8 cellular contexts compared by ENCODE assay signal in the genomic region with DNA sequence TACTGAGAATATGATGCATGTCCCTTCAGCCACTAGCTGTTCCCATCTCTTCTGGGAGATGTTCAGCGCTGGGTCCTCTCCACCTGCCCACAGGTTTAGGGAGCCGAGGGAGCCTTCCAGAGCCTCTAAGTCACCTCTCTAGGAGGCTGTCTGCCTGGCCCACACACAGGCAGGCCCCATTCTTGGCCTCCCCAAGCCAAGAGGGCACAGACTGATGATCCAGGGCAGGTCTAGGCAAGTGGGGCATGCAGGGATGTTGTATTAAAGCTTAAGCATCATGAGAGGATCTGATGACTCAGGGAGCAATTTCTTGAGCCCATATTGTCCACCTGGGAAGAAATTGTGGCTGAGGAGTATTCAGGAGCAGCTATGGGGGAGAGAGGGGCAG. TPM values are rescaled to one million over a fixed set of nuclear protein-coding genes. Genes with fewer than 3 reads are reported as not detected.
DNase-seq lines count a peak whose midpoint lies in the region; TF ChIP-seq lines count a peak whose summit lies in the region.

No MANE protein-coding gene starts in this region.

- H2BK15ac ChIP-seq in neuronal stem cell (ENCODE audit: low read length): no peak overlapping the region

- no peak for TF ChIP-seq CTCF in HFFc6 (IDR thresholded peaks at IDR 0.05)

- no peak overlapping the region for H3K27ac ChIP-seq in CD8-positive, alpha-beta memory T cell (ENCODE audit: low read depth, low read length)
- H3K27ac ChIP-seq in neuronal stem cell (replicated peaks; ENCODE audit: low read length): no peak overlapping the region

- H3K79me1 ChIP-seq in neuronal stem cell (ENCODE audit: low read depth, low read length): no peaks in the 10 kb centered on the region

- no peak overlapping the region for H3K23ac ChIP-seq in neuronal stem cell (ENCODE audit: low read depth, low read length, poor library complexity)

- no peak overlapping the region for H2AK5ac ChIP-seq in neuronal stem cell (ENCODE audit: low read depth, low read length)

- CTCF ChIA-PET in CD8-positive, alpha-beta memory T cell (lab: Charles Lee): interaction anchor here (0.7 to 4.4 kb wide), 68 partner anchors 8 to 467 kb away, joined by 3 to 160 read pairs (median 5); a partner anchor contains a TSS

- H3K14ac ChIP-seq in neuronal stem cell (ENCODE audit: low read length): peak overlapping the region; percentile 66

- H3K36me3 Mint-ChIP-seq in CD8-positive, alpha-beta memory T cell: peaks cover 0 to 3% (median 2%) of the 10 kb centered on the region in 3 donors
- H3K36me3 Mint-ChIP-seq in HFFc6 (ENCODE audit: low read depth): no peaks in the 10 kb centered on the region
- H3K36me3 Mint-ChIP-seq in activated naive CD8-positive, alpha-beta T cell treated with anti-CD3 and anti-CD28 coated beads for 36 hours: peaks cover 9% of the 10 kb centered on the region

- no peaks in the 10 kb centered on the region for H3K9me3 Mint-ChIP-seq in CD8-positive, alpha-beta memory T cell
- H3K9me3 Mint-ChIP-seq in HFFc6: no peaks in the 10 kb centered on the region
- H3K9me3 Mint-ChIP-seq in activated naive CD8-positive, alpha-beta T cell treated with anti-CD3 and anti-CD28 coated beads for 36 hours: peaks cover 2% of the 10 kb centered on the region

- no peak overlapping the region for H3K4ac ChIP-seq in neuronal stem cell (ENCODE audit: low read length)

- no peaks in the 10 kb centered on the region for H3K27me3 ChIP-seq in CD8-positive, alpha-beta memory T cell (ENCODE audit: insufficient read depth, low read length, poor library complexity, severe bottlenecking)
- no peaks in the 10 kb centered on the region for H3K27me3 ChIP-seq in neuronal stem cell (ENCODE audit: control insufficient read depth in 3 of 3, insufficient read depth in 3 of 3, low read depth in 1 of 3, low read length in 3 of 3)

- peaks cover 0 to 1% of the 10 kb centered on the region in 2 donors for H3K27me3 Mint-ChIP-seq in CD8-positive, alpha-beta memory T cell
- H3K27me3 Mint-ChIP-seq in HFFc6 (ENCODE audit: insufficient read depth): no peaks in the 10 kb centered on the region
- no peaks in the 10 kb centered on the region for H3K27me3 Mint-ChIP-seq in activated naive CD8-positive, alpha-beta T cell treated with anti-CD3 and anti-CD28 coated beads for 36 hours

- H3K18ac ChIP-seq in neuronal stem cell (ENCODE audit: low read length): peak overlapping the region; percentile 82

- H2AFZ ChIP-seq in neuronal stem cell (ENCODE audit: low read length): peak overlapping the region; percentile 96

- H3K4me3 Mint-ChIP-seq in CD8-positive, alpha-beta memory T cell: peak overlapping the region in 6 of 7 donors; percentile 91 to 99 (median 96)
- H3K4me3 Mint-ChIP-seq in HFFc6: peak overlapping the region; percentile 89; the same call in 1 of the 2 replicates
- peak overlapping the region; percentile 92 for H3K4me3 Mint-ChIP-seq in activated naive CD8-positive, alpha-beta T cell treated with anti-CD3 and anti-CD28 coated beads for 36 hours

- H3K4me1 Mint-ChIP-seq in CD8-positive, alpha-beta memory T cell: peaks cover 30 to 37% (median 34%) of the 10 kb centered on the region in 3 donors
- peaks cover 49% of the 10 kb centered on the region for H3K4me1 Mint-ChIP-seq in HFFc6 (ENCODE audit: low read depth)
- H3K4me1 Mint-ChIP-seq in activated naive CD8-positive, alpha-beta T cell treated with anti-CD3 and anti-CD28 coated beads for 36 hours: peaks cover 37% of the 10 kb centered on the region

- no peak overlapping the region for H3K4me2 ChIP-seq in neuronal stem cell (ENCODE audit: insufficient read depth, low read length, poor library complexity, severe bottlenecking)

- H3K9me3 ChIP-seq in CD8-positive, alpha-beta memory T cell (ENCODE audit: low read length): no peaks in the 10 kb centered on the region
- no peaks in the 10 kb centered on the region for H3K9me3 ChIP-seq in neuronal stem cell (replicated peaks in 1 of 2; ENCODE audit: control insufficient read depth in 2 of 2, insufficient read depth in 1 of 2, low read depth in 1 of 2, low read length in 2 of 2)

- no peak overlapping the region for H4K8ac ChIP-seq in neuronal stem cell (ENCODE audit: low read depth, low read length)

- POLR2A ChIA-PET in CD8-positive, alpha-beta memory T cell (lab: Charles Lee): interaction anchor here (0.5 to 3.4 kb wide), 13 partner anchors 15 to 636 kb away, joined by 3 to 65 read pairs (median 7); a partner anchor contains a TSS

- H2BK120ac ChIP-seq in neuronal stem cell (ENCODE audit: low read depth, low read length): no peak overlapping the region

- H3K36me3 ChIP-seq in CD8-positive, alpha-beta memory T cell (ENCODE audit: insufficient read depth, low read length): no peaks in the 10 kb centered on the region
- H3K36me3 ChIP-seq in neuronal stem cell (replicated peaks in 1 of 2; ENCODE audit: control insufficient read depth in 2 of 2, insufficient read depth in 2 of 2, low read length in 2 of 2): no peaks in the 10 kb centered on the region

- H4K91ac ChIP-seq in neuronal stem cell (ENCODE audit: low read depth, low read length, poor library complexity): no peak overlapping the region

- peak overlapping the region; percentile 83 to 94 (median 91) for H3K27ac Mint-ChIP-seq in CD8-positive, alpha-beta memory T cell
- peak overlapping the region; percentile 63 for H3K27ac Mint-ChIP-seq in HFFc6
- peak overlapping the region; percentile 93 for H3K27ac Mint-ChIP-seq in activated naive CD8-positive, alpha-beta T cell treated with anti-CD3 and anti-CD28 coated beads for 36 hours

- H3K9ac ChIP-seq in neuronal stem cell (ENCODE audit: low read depth, low read length, poor library complexity): no peak overlapping the region

- H2BK12ac ChIP-seq in neuronal stem cell (ENCODE audit: low read length): peak overlapping the region; percentile 3

- peak overlapping the region; percentile 81 for H3K4me3 ChIP-seq in CD8-positive, alpha-beta memory T cell (ENCODE audit: low read length)
- H3K4me3 ChIP-seq in neuronal stem cell (ENCODE audit: low read length in 2 of 2): no peak overlapping the region

- no peak for DNase-seq in CD8-positive, alpha-beta memory T cell
- DNase-seq in HFFc6 (no peak), neuronal stem cell (ENCODE audit: low spot score) (no peak), 8988T (no peak), cerebellar cortex (ENCODE audit: low spot score) (no peak), SIG-M5 (lab: John Stamatoyannopoulos, UW) (no peak), HUDEP-2 (lab: John Stamatoyannopoulos, UW; ENCODE audit: unreplicated experiment in 76 of 76) (no peak)
- DNase-seq in activated naive CD8-positive, alpha-beta T cell treated with anti-CD3 and anti-CD28 coated beads for 36 hours: no peak

- no peak overlapping the region for H2BK5ac ChIP-seq in neuronal stem cell (ENCODE audit: low read length)

- no CpG with 5 or more reads among the region's 2 CpGs for WGBS in neuronal stem cell (ENCODE audit: extremely low coverage in 2 of 2, insufficient read length in 2 of 2, insufficient replicate concordance in 1 of 2), 2 donors

- peaks cover 32% of the 10 kb centered on the region for H3K4me1 ChIP-seq in CD8-positive, alpha-beta memory T cell (ENCODE audit: insufficient read depth, low read length)
- H3K4me1 ChIP-seq in neuronal stem cell (ENCODE audit: control insufficient read depth in 2 of 2, insufficient read depth in 1 of 2, low read depth in 1 of 2, low read length in 2 of 2): peaks cover 1 to 6% of the 10 kb centered on the region in 2 donors

RNA-seq across cellular contexts. Expression of a gene that starts 19.9 kb away (rescaled TPM):
- 1,000 to 10,000 TPM; 1,121 to 1,125 TPM for total RNA-seq in CD8-positive, alpha-beta memory T cell
- 4,836 TPM for polyA plus RNA-seq in CD8-positive, alpha-beta memory T cell
- total RNA-seq in HFFc6 (2021; fragmentation: NEBNext Ultra II Directional; extraction: Animal tissue kit (Norgen Biotek cat#: 25700)): 1,000 to 10,000 TPM; 3,909 to 6,151 (median 5,325) TPM
- 1,000 to 10,000 TPM; 1,816 to 1,884 TPM for total RNA-seq in activated naive CD8-positive, alpha-beta T cell treated with anti-CD3 and anti-CD28 coated beads for 36 hours
- polyA plus RNA-seq in neuronal stem cell (2013, experiment 1 of 2): 1,798 TPM
- polyA plus RNA-seq in neuronal stem cell (2013, experiment 2 of 2): 1,767 TPM

RNA-seq across cellular contexts. Expression of a gene that starts 44.4 kb away (rescaled TPM):
- total RNA-seq in CD8-positive, alpha-beta memory T cell: 10 to 100 TPM; 20.3 to 20.8 TPM
- 36.6 TPM for polyA plus RNA-seq in CD8-positive, alpha-beta memory T cell
- 10 to 100 TPM; 13.5 to 46.2 (median 41.9) TPM for total RNA-seq in HFFc6 (2021; fragmentation: NEBNext Ultra II Directional; extraction: Animal tissue kit (Norgen Biotek cat#: 25700))
- 10 to 100 TPM; 59.2 to 61.7 TPM for total RNA-seq in activated naive CD8-positive, alpha-beta T cell treated with anti-CD3 and anti-CD28 coated beads for 36 hours
- 11.7 TPM for polyA plus RNA-seq in neuronal stem cell (2013, experiment 1 of 2)
- 11.8 TPM for polyA plus RNA-seq in neuronal stem cell (2013, experiment 2 of 2)

RNA-seq across cellular contexts. Expression of a gene that starts 45.6 kb away (rescaled TPM):
- total RNA-seq in CD8-positive, alpha-beta memory T cell: 100 to 1,000 TPM in 1 of 2 experiments, 10 to 100 TPM in 1; 98.1 to 105 TPM
- polyA plus RNA-seq in CD8-positive, alpha-beta memory T cell: 30.7 TPM
- total RNA-seq in HFFc6 (2021; fragmentation: NEBNext Ultra II Directional; extraction: Animal tissue kit (Norgen Biotek cat#: 25700)): 100 to 1,000 TPM in 4 of 6 experiments, 10 to 100 TPM in 2; 95.7 to 105 (median 101) TPM
- 100 to 1,000 TPM; 101 to 111 TPM for total RNA-seq in activated naive CD8-positive, alpha-beta T cell treated with anti-CD3 and anti-CD28 coated beads for 36 hours
- 41.2 TPM for polyA plus RNA-seq in neuronal stem cell (2013, experiment 1 of 2)
- 37.1 TPM for polyA plus RNA-seq in neuronal stem cell (2013, experiment 2 of 2)
